In genomic region chr2:38489846-38490245, GRCh38 we compare ENCODE assay signal across 21 cellular contexts.
"Had no signal": no experiment of that assay in that cellular context is flagged by ENCODE, and none has a peak within 500 bp of the region (broad histone marks: within the 10 kb centered on the region; RNA-seq: fewer than 3 reads in every experiment).

No MANE protein-coding gene starts in this region.

- DNase-seq: dermis blood vessel endothelial cell; dorsolateral prefrontal cortex; effector CD4-positive, alpha-beta T cell; effector memory CD4-positive, alpha-beta T cell; foreskin keratinocyte; gastrocnemius medialis; glutamatergic neuron; head of caudate nucleus; heart right ventricle; hippocampal formation; left cardiac atrium; left lung; left ventricle myocardium superior; lower lobe of right lung; mesenchymal stem cell had no signal

- H3K36me3 ChIP-seq: esophagus muscularis mucosa, gastrocnemius medialis, heart right ventricle, left lung, lower lobe of right lung had no signal

- H3K27me3 ChIP-seq: dorsolateral prefrontal cortex, esophagus muscularis mucosa, foreskin keratinocyte, gastrocnemius medialis, heart right ventricle, left lung had no signal

- H3K4me1 ChIP-seq: foreskin keratinocyte, lower lobe of right lung had no signal

- H3K9me3 ChIP-seq: esophagus muscularis mucosa, gastrocnemius medialis, heart right ventricle, left lung, lower lobe of right lung had no signal

- H3K27ac ChIP-seq: coronary artery, dorsolateral prefrontal cortex, esophagus muscularis mucosa, foreskin keratinocyte, gastrocnemius medialis, heart right ventricle, left lung, lower lobe of right lung had no signal

- H3K4me3 ChIP-seq: coronary artery, dorsolateral prefrontal cortex, esophagus muscularis mucosa, gastrocnemius medialis, heart right ventricle, left lung, lower lobe of right lung had no signal

- FAIRE-seq: colon, endothelial cell of umbilical vein, islet of Langerhans, keratinocyte had no signal

- ATAC-seq: foreskin keratinocyte, gastrocnemius medialis, heart right ventricle, left cardiac atrium, left lung, left ventricle myocardium superior, lower lobe of right lung had no signal
